Comparison of ENCODE assay signal across 8 cellular contexts in genomic region chr19:10096615-10096963, GRCh38. TPM values are rescaled to one million over a fixed set of nuclear protein-coding genes. Genes with fewer than 3 reads are reported as not detected.
DNase-seq lines count a peak whose midpoint lies in the region; ATAC-seq, FAIRE-seq and TF ChIP-seq lines count a peak whose summit lies in the region.

No MANE protein-coding gene starts in this region.

- no peak for FAIRE-seq in small intestine (lab: Jason Lieb, UNC)

- H4K20me1 ChIP-seq in GM23248 (ENCODE audit: insufficient read depth), result no peaks in the 10 kb centered on the region

- TF ChIP-seq CTCF in cardiac muscle cell (IDR thresholded peaks at IDR 0.05; ENCODE audit: low read depth, low read length), result no peak

- peak overlapping the region; percentile 78 for H3K9ac ChIP-seq in GM23248

- WGBS in GM23248 (ENCODE audit: low coverage in 1 of 2, low lambda C conversion rate in 2 of 2, missing lambda C conversion rate in 2 of 2), 2 experiments, result 23 to 24% methylated on average over 26 of the region's 26 CpGs
- WGBS in small intestine, 3 donors, result 28 to 38% (median 28%) methylated on average over 23 to 26 of the region's 26 CpGs

- H3K27me3 Mint-ChIP-seq in T-helper 17 cell, result no peaks in the 10 kb centered on the region

- peak overlapping the region; percentile 76 for H3K4me2 ChIP-seq in GM23248 (ENCODE audit: unreplicated experiment)

- H3K27ac ChIP-seq in GM23248, result peak overlapping the region; percentile 53
- no peak overlapping the region for H3K27ac ChIP-seq in cardiac muscle cell
- H3K27ac ChIP-seq in small intestine (ENCODE audit: low read depth in 1 of 2, low read length in 1 of 2), result peak overlapping the region in 1 of 2 donors; percentile 81

- ATAC-seq in T-helper 17 cell (no peak), GM21360 (IDR thresholded peaks at IDR 0.05; ENCODE audit: unreplicated experiment) (no peak), HG03469 (IDR thresholded peaks at IDR 0.05; ENCODE audit: unreplicated experiment) (no peak)

- H3K79me2 ChIP-seq in GM23248 (ENCODE audit: insufficient read depth), result no peaks in the 10 kb centered on the region

- H3F3A ChIP-seq in GM23248 (ENCODE audit: insufficient read depth), result peaks cover 16% of the 10 kb centered on the region

- peaks cover 7% of the 10 kb centered on the region for H3K36me3 Mint-ChIP-seq in T-helper 17 cell (ENCODE audit: low read depth)

- peaks cover 26% of the 10 kb centered on the region for H3K4me1 Mint-ChIP-seq in T-helper 17 cell

- peak overlapping the region; percentile 60 for H3K4me3 Mint-ChIP-seq in T-helper 17 cell

- DNase-seq in GM23248 (peak; percentile 59), T-helper 17 cell (no peak), cardiac muscle cell (ENCODE audit: low read depth in 1 of 2, low spot score in 1 of 2) (no peak), small intestine (no peak), RPMI8226 (no peak), epidermal melanocyte (ENCODE audit: insufficient read length, low spot score) (no peak)

- H3K9me3 ChIP-seq in GM23248 (ENCODE audit: low read depth), result no peaks in the 10 kb centered on the region
- H3K9me3 ChIP-seq in T-helper 17 cell (ENCODE audit: control insufficient read depth, low read length, poor library complexity, severe bottlenecking), result no peaks in the 10 kb centered on the region
- H3K9me3 ChIP-seq in cardiac muscle cell (ENCODE audit: low read depth), result no peaks in the 10 kb centered on the region
- H3K9me3 ChIP-seq in small intestine (ENCODE audit: control insufficient read depth, low read depth), result no peaks in the 10 kb centered on the region

- in situ Hi-C loops in GM23248 (cut with MboI), result no loop called here

- H2AFZ ChIP-seq in GM23248, result peak overlapping the region; percentile 87

- peak overlapping the region; percentile 79 for H3K27ac Mint-ChIP-seq in T-helper 17 cell

- H3K27me3 ChIP-seq in GM23248 (replicated peaks; ENCODE audit: insufficient read depth) (no peaks in the 10 kb centered on the region), cardiac muscle cell (peaks cover 11% of the 10 kb centered on the region), small intestine (ENCODE audit: control insufficient read depth in 2 of 2, insufficient read depth in 2 of 2, low read length in 2 of 2) (no peaks in the 10 kb centered on the region)

- H3K4me1 ChIP-seq in GM23248 (ENCODE audit: insufficient read depth) (no peaks in the 10 kb centered on the region), cardiac muscle cell (ENCODE audit: low read depth) (no peaks in the 10 kb centered on the region), small intestine (ENCODE audit: control insufficient read depth in 2 of 2, insufficient read depth in 1 of 2, low read depth in 1 of 2, low read length in 1 of 2) (no peaks in the 10 kb centered on the region)

- H3K9me2 ChIP-seq in GM23248 (ENCODE audit: insufficient read depth), result no peaks in the 10 kb centered on the region

- H3K36me3 ChIP-seq in GM23248 (ENCODE audit: low read depth), result no peaks in the 10 kb centered on the region; the same call in 1 of the 2 replicates
- no peaks in the 10 kb centered on the region for H3K36me3 ChIP-seq in cardiac muscle cell
- peaks cover 0 to 4% of the 10 kb centered on the region in 2 donors for H3K36me3 ChIP-seq in small intestine (ENCODE audit: control insufficient read depth in 2 of 2, insufficient read depth in 2 of 2, low read length in 2 of 2)

- H3K4me3 ChIP-seq in GM23248 (peak overlapping the region; percentile 70), cardiac muscle cell (peak overlapping the region; percentile 9), small intestine (ENCODE audit: low read depth in 1 of 2, low read length in 2 of 2) (peak overlapping the region; percentile 17 to 35)

RNA-seq across cellular contexts. Expression of gene ANGPTL6, which starts 5.9 kb away (rescaled TPM):
- 0.22 and 0.63 TPM in 2 replicates for total RNA-seq in GM23248 (2014; rRNA removed; shearing (Covaris generic))
- 0.46 and 0.58 TPM in 2 replicates for polyA plus RNA-seq in GM23248 (2016; fragmentation: Nextera tagmentation; extraction: Ambion mirVana)
- total RNA-seq in T-helper 17 cell, result 1 to 10 TPM in 1 of 2 donors, under 1 TPM in 1; 0.86 to 2.2 TPM
- 0.51 and 0.88 TPM in 2 replicates for total RNA-seq in cardiac muscle cell
- 0.62 and 0.75 TPM in 2 replicates for polyA plus RNA-seq in cardiac muscle cell
- polyA plus RNA-seq in small intestine, result under 1 TPM; 0.45 to 0.72 (median 0.54) TPM

RNA-seq across cellular contexts. Expression of gene PPAN, which starts 9.6 kb away (rescaled TPM):
- 39.7 and 47.0 TPM in 2 replicates for total RNA-seq in GM23248 (2014; rRNA removed; shearing (Covaris generic))
- polyA plus RNA-seq in GM23248 (2016; fragmentation: Nextera tagmentation; extraction: Ambion mirVana) (44.2 and 47.7 TPM in 2 replicates), cardiac muscle cell (42.9 and 47.1 TPM in 2 replicates), small intestine (10 to 100 TPM; 26.2 to 48.3 (median 37.3) TPM)
- total RNA-seq in T-helper 17 cell (10 to 100 TPM; 79.8 to 87.8 TPM), cardiac muscle cell (51.0 and 67.3 TPM in 2 replicates)

RNA-seq across cellular contexts. Expression of gene SHFL, which starts 10.5 kb away (rescaled TPM):
- 30.6 and 33.0 TPM in 2 replicates for total RNA-seq in GM23248 (2014; rRNA removed; shearing (Covaris generic))
- polyA plus RNA-seq in GM23248 (2016; fragmentation: Nextera tagmentation; extraction: Ambion mirVana), result 28.4 and 29.8 TPM in 2 replicates
- total RNA-seq in T-helper 17 cell, result 10 to 100 TPM; 65.2 to 68.0 TPM
- total RNA-seq in cardiac muscle cell, result 3.4 and 7.8 TPM in 2 replicates
- 2.2 and 4.8 TPM in 2 replicates for polyA plus RNA-seq in cardiac muscle cell
- polyA plus RNA-seq in small intestine, result 10 to 100 TPM; 32.5 to 60.8 (median 40.5) TPM

RNA-seq across cellular contexts. Expression of gene P2RY11, which starts 14.9 kb away (rescaled TPM):
- total RNA-seq in GM23248 (2014; rRNA removed; shearing (Covaris generic)), result 2.9 and 6.3 TPM in 2 replicates
- polyA plus RNA-seq in GM23248 (2016; fragmentation: Nextera tagmentation; extraction: Ambion mirVana) (2.5 and 2.8 TPM in 2 replicates), cardiac muscle cell (13.1 and 14.1 TPM in 2 replicates), small intestine (10 to 100 TPM in 1 of 3 donors, 1 to 10 TPM in 2; 3.8 to 14.6 (median 6.3) TPM)
- total RNA-seq in T-helper 17 cell (10 to 100 TPM; 46.6 to 50.8 TPM), cardiac muscle cell (13.7 and 19.4 TPM in 2 replicates)

RNA-seq across cellular contexts. Expression of gene EIF3G, which starts 23.1 kb away (rescaled TPM):
- 211 and 259 TPM in 2 replicates for total RNA-seq in GM23248 (2014; rRNA removed; shearing (Covaris generic))
- polyA plus RNA-seq in GM23248 (2016; fragmentation: Nextera tagmentation; extraction: Ambion mirVana) (176 and 179 TPM in 2 replicates), cardiac muscle cell (206 and 223 TPM in 2 replicates), small intestine (100 to 1,000 TPM; 138 to 218 (median 213) TPM)
- total RNA-seq in T-helper 17 cell (100 to 1,000 TPM; 312 to 322 TPM), cardiac muscle cell (353 and 384 TPM in 2 replicates)

Comparison
In these comparisons a context has a peak if more than half of its experiments do, and no peak if none do; other contexts are left out.
1. H3K4me3 ChIP-seq: peak in every context shown above with its lines; median percentile 70 in GM23248; 26 in small intestine; 9 in cardiac muscle cell.